In genomic region chr3:107833722-107834416, GRCh38 we compare ENCODE assay signal across 27 cellular contexts.
"Had no signal": no experiment of that assay in that cellular context is flagged by ENCODE, and none has a peak within 500 bp of the region (broad histone marks: within the 10 kb centered on the region; RNA-seq: fewer than 3 reads in every experiment).

No MANE protein-coding gene starts in this region.

- H3K4me3 ChIP-seq: cardiac muscle cell, Peyer's patch had no signal

- ATAC-seq: activated CD8-positive, alpha-beta T cell treated with anti-CD3 and anti-CD28 coated beads for 36 hours; activated T-cell treated with anti-CD3 and anti-CD28 coated beads, Interleukin-2, amount 50 U/mL, for 72 hours; activated T-helper 17 cell treated with anti-CD3 and anti-CD28 coated beads, Interleukin-2, amount 50 U/mL, for 72 hours; PC-3; T-cell had no signal

- H3K27ac ChIP-seq: cardiac muscle cell, Peyer's patch had no signal

- DNase-seq: activated CD4-positive, alpha-beta T cell treated with anti-CD3 and anti-CD28 coated beads, Interleukin-2, amount 10 ng/mL, durations not matched to agents 24 days and 14 days; activated CD4-positive, alpha-beta T cell treated with anti-CD3 and anti-CD28 coated beads, Interleukin-2, amount 50 U/mL, for 4 hours; activated CD8-positive, alpha-beta T cell treated with anti-CD3 and anti-CD28 coated beads for 36 hours; activated effector memory CD4-positive, alpha-beta T cell treated with anti-CD3 and anti-CD28 coated beads, Interleukin-2, amount 50 U/mL, for 16 hours; activated naive CD4-positive, alpha-beta T cell; activated naive CD4-positive, alpha-beta T cell treated with anti-CD3 and anti-CD28 coated beads, Interleukin-2, amount 50 U/mL, for 16 hours; activated naive CD8-positive, alpha-beta T cell treated with anti-CD3 and anti-CD28 coated beads for 36 hours; activated T-cell treated with anti-CD3 and anti-CD28 coated beads, Interleukin-2, amount 50 U/mL, for 1 hour; activated T-cell treated with anti-CD3 and anti-CD28 coated beads, Interleukin-2, amount 50 U/mL, for 72 hours; amniotic stem cell; aorta; NCI-H1105; NCI-H1417 treated with DMSO at 0.1 percent for 48 hours; NCI-H1694; NCI-H1930; NCI-H2081 treated with DMSO at 0.1 percent for 48 hours; NCI-H345; NCI-H524 treated with DMSO at 0.1 percent for 48 hours; PC-3; Peyer's patch; RPMI8226; SIG-M5; T-cell; T-helper 2 cell; T-helper 9 cell had no signal

- H3K4me1 ChIP-seq: Peyer's patch had no signal

- H3K9me3 ChIP-seq: Peyer's patch had no signal

- H3K27me3 ChIP-seq: cardiac muscle cell, Peyer's patch had no signal

- H3K36me3 ChIP-seq: cardiac muscle cell, Peyer's patch had no signal
